ENCODE assay signal across 31 cellular contexts in genomic region chr9:107049046-107049824, GRCh38.
DNase-seq lines count a peak whose midpoint lies in the region; ATAC-seq, FAIRE-seq and TF ChIP-seq lines count a peak whose summit lies in the region.
"Had no signal": no experiment of that assay in that cellular context is flagged by ENCODE, and none has a peak within 500 bp of the region (broad histone marks: within the 10 kb centered on the region; RNA-seq: fewer than 3 reads in every experiment).

No MANE protein-coding gene starts in this region.

- H2AFZ ChIP-seq in astrocyte (ENCODE audit: low read depth, low read length) (no peak overlapping the region), neuronal stem cell (ENCODE audit: low read length) (peak overlapping the region; percentile 56)

- peak overlapping the region; percentile 5 for H3K27ac Mint-ChIP-seq in astrocyte (ENCODE audit: unreplicated experiment)
- no peak overlapping the region for H3K27ac Mint-ChIP-seq in Calu3 (ENCODE audit: unreplicated experiment)
- no peak overlapping the region for H3K27ac Mint-ChIP-seq in activated CD8-positive, alpha-beta T cell treated with anti-CD3 and anti-CD28 coated beads for 36 hours
- H3K27ac Mint-ChIP-seq: activated T-cell treated with anti-CD3 and anti-CD28 coated beads, Interleukin-2, amount 50 U/mL, for 24 hours; naive thymus-derived CD4-positive, alpha-beta T cell; T-helper 1 cell treated with Interleukin-12 subunit alpha and Interleukin-12 subunit beta and Interleukin-4 antibody, amounts not matched to agents 30 μg/mL and 1 μg/mL, for 36 hours had no signal

- H2AK5ac ChIP-seq in neuronal stem cell (ENCODE audit: low read depth, low read length) = no peak overlapping the region

- POLR2A ChIA-PET in activated CD8-positive, alpha-beta T cell treated with anti-CD3 and anti-CD28 coated beads for 36 hours (lab: Charles Lee) = no interaction called here

- no peaks in the 10 kb centered on the region for H4K20me1 ChIP-seq in astrocyte (ENCODE audit: insufficient read depth, low read length)
- H4K20me1 ChIP-seq: BLaER1 treated with 17β-estradiol and CSF1 and Interleukin-3, amounts not matched to agents 10 nM and 100 nM had no signal

- peak overlapping the region; percentile 45 for H3K18ac ChIP-seq in neuronal stem cell (ENCODE audit: low read length)

- H3K36me3 Mint-ChIP-seq in astrocyte (ENCODE audit: low read depth, unreplicated experiment) (no peaks in the 10 kb centered on the region), Calu3 (ENCODE audit: insufficient read depth, unreplicated experiment) (no peaks in the 10 kb centered on the region)
- no peaks in the 10 kb centered on the region for H3K36me3 Mint-ChIP-seq in activated CD8-positive, alpha-beta T cell treated with anti-CD3 and anti-CD28 coated beads for 36 hours (ENCODE audit: low read depth)
- H3K36me3 Mint-ChIP-seq: naive thymus-derived CD4-positive, alpha-beta T cell had no signal

- H3K36me3 ChIP-seq in astrocyte (ENCODE audit: insufficient read depth, low read length) (no peaks in the 10 kb centered on the region), neuronal stem cell (replicated peaks in 1 of 2; ENCODE audit: control insufficient read depth in 2 of 2, insufficient read depth in 2 of 2, low read length in 2 of 2) (no peaks in the 10 kb centered on the region)
- H3K36me3 ChIP-seq: BLaER1 treated with 17β-estradiol and CSF1 and Interleukin-3, amounts not matched to agents 10 nM and 100 nM; pancreas; right lobe of liver; thoracic aorta had no signal

- no peak overlapping the region for H2BK15ac ChIP-seq in neuronal stem cell (ENCODE audit: low read length)

- no peak overlapping the region for H3K9ac ChIP-seq in astrocyte (ENCODE audit: low read length)
- H3K9ac ChIP-seq in neuronal stem cell (ENCODE audit: low read depth, low read length, poor library complexity) = no peak overlapping the region
- H3K9ac ChIP-seq: BLaER1 treated with 17β-estradiol and CSF1 and Interleukin-3, amounts not matched to agents 10 nM and 100 nM had no signal

- TF ChIP-seq CTCF in astrocyte (IDR thresholded peaks at IDR 0.05; ENCODE audit: insufficient read depth, low read depth, low read length) = no peak
- TF ChIP-seq CTCF in Calu3 (IDR thresholded peaks at IDR 0.05; ENCODE audit: unreplicated experiment) = no peak
- TF ChIP-seq CTCF in activated CD8-positive, alpha-beta T cell treated with anti-CD3 and anti-CD28 coated beads for 36 hours (IDR thresholded peaks at IDR 0.05) = no peak

- H3K4me3 Mint-ChIP-seq in astrocyte (ENCODE audit: unreplicated experiment) (no peak overlapping the region), Calu3 (ENCODE audit: low read depth, unreplicated experiment) (no peak overlapping the region)
- no peak overlapping the region for H3K4me3 Mint-ChIP-seq in activated CD8-positive, alpha-beta T cell treated with anti-CD3 and anti-CD28 coated beads for 36 hours
- H3K4me3 Mint-ChIP-seq: activated T-cell treated with anti-CD3 and anti-CD28 coated beads, Interleukin-2, amount 50 U/mL, for 24 hours; naive thymus-derived CD4-positive, alpha-beta T cell; T-helper 1 cell treated with Interleukin-12 subunit alpha and Interleukin-12 subunit beta and Interleukin-4 antibody, amounts not matched to agents 30 μg/mL and 1 μg/mL, for 36 hours had no signal

- H3K9me3 Mint-ChIP-seq in astrocyte (ENCODE audit: unreplicated experiment) (no peaks in the 10 kb centered on the region), Calu3 (ENCODE audit: low read depth, unreplicated experiment) (no peaks in the 10 kb centered on the region)
- H3K9me3 Mint-ChIP-seq in activated CD8-positive, alpha-beta T cell treated with anti-CD3 and anti-CD28 coated beads for 36 hours = no peaks in the 10 kb centered on the region
- H3K9me3 Mint-ChIP-seq: activated T-cell treated with anti-CD3 and anti-CD28 coated beads, Interleukin-2, amount 50 U/mL, for 24 hours; T-helper 1 cell treated with Interleukin-12 subunit alpha and Interleukin-12 subunit beta and Interleukin-4 antibody, amounts not matched to agents 30 μg/mL and 1 μg/mL, for 36 hours had no signal

- ATAC-seq in activated CD8-positive, alpha-beta T cell treated with anti-CD3 and anti-CD28 coated beads for 36 hours = no peak
- ATAC-seq: K562; left cardiac atrium; naive thymus-derived CD4-positive, alpha-beta T cell; pancreas; right lobe of liver had no signal

- H2BK12ac ChIP-seq in neuronal stem cell (ENCODE audit: low read length) = no peak overlapping the region

- intact Hi-C loops in Calu3 (cut with micrococcal nuclease; ENCODE audit: unreplicated experiment) = loop anchor here (10.0 kb wide), 1 partner anchor 184 kb away; the partner anchor contains the start of gene ZNF462
- intact Hi-C loops in activated CD8-positive, alpha-beta T cell treated with anti-CD3 and anti-CD28 coated beads for 36 hours (cut with micrococcal nuclease) = no loop called here

- H3K27me3 Mint-ChIP-seq in astrocyte (ENCODE audit: low read depth, unreplicated experiment) = no peaks in the 10 kb centered on the region
- H3K27me3 Mint-ChIP-seq in Calu3 (ENCODE audit: unreplicated experiment) = no peaks in the 10 kb centered on the region
- no peaks in the 10 kb centered on the region for H3K27me3 Mint-ChIP-seq in activated CD8-positive, alpha-beta T cell treated with anti-CD3 and anti-CD28 coated beads for 36 hours
- H3K27me3 Mint-ChIP-seq: activated T-cell treated with anti-CD3 and anti-CD28 coated beads, Interleukin-2, amount 50 U/mL, for 24 hours had no signal

- no peaks in the 10 kb centered on the region for H3K79me2 ChIP-seq in astrocyte (ENCODE audit: insufficient read depth, low read length)

- no peaks in the 10 kb centered on the region for H3K79me1 ChIP-seq in neuronal stem cell (ENCODE audit: low read depth, low read length)

- CTCF ChIA-PET in Calu3 (lab: Charles Lee) = no interaction called here
- CTCF ChIA-PET in activated CD8-positive, alpha-beta T cell treated with anti-CD3 and anti-CD28 coated beads for 36 hours (lab: Charles Lee) = no interaction called here

- H3K9me3 ChIP-seq in astrocyte (ENCODE audit: insufficient read depth, low read depth, low read length) (no peaks in the 10 kb centered on the region), neuronal stem cell (replicated peaks in 1 of 2; ENCODE audit: control insufficient read depth in 2 of 2, insufficient read depth in 1 of 2, low read depth in 1 of 2, low read length in 2 of 2) (no peaks in the 10 kb centered on the region)
- H3K9me3 ChIP-seq: BLaER1 treated with 17β-estradiol and CSF1 and Interleukin-3, amounts not matched to agents 10 nM and 100 nM; pancreas; right lobe of liver; thoracic aorta had no signal

- H2BK120ac ChIP-seq in neuronal stem cell (ENCODE audit: low read depth, low read length) = no peak overlapping the region

- DNase-seq in ELF-1 (ENCODE audit: low read depth, low spot score) = peak; percentile 38
- DNase-seq in astrocyte (ENCODE audit: low read depth) = peak; percentile 20
- DNase-seq in iPS-NIHi7 (ENCODE audit: extremely low spot score) = peak; percentile 23
- DNase-seq in neuronal stem cell (ENCODE audit: low spot score) = no peak
- DNase-seq in SHP77 (lab: John Stamatoyannopoulos, UW) = no peak
- no peak for DNase-seq in activated naive CD4-positive, alpha-beta T cell (lab: John Stamatoyannopoulos, UW)
- no peak for DNase-seq in Calu3
- DNase-seq in activated CD8-positive, alpha-beta T cell treated with anti-CD3 and anti-CD28 coated beads for 36 hours = no peak
- DNase-seq: ACHN; activated CD4-positive, alpha-beta T cell treated with anti-CD3 and anti-CD28 coated beads for 4 hours; activated T-cell treated with anti-CD3 and anti-CD28 coated beads, Interleukin-2, amount 50 U/mL, for 24 hours; amniotic stem cell; COR-L47; DND-41; left cardiac atrium; mesenchymal stem cell; MM.1S; naive thymus-derived CD4-positive, alpha-beta T cell; NCI-H1436; NCI-H2107; NCI-H510A treated with DMSO at 0.1 percent for 48 hours; pancreas; right lobe of liver; stimulated activated naive CD4-positive, alpha-beta T cell treated with Interleukin-2 at 50 U/mL for 16 hours had no signal

- H3K4me1 ChIP-seq in astrocyte (ENCODE audit: insufficient read depth, low read length) (no peaks in the 10 kb centered on the region), neuronal stem cell (ENCODE audit: control insufficient read depth in 2 of 2, insufficient read depth in 1 of 2, low read depth in 1 of 2, low read length in 2 of 2) (peaks cover 9 to 11% of the 10 kb centered on the region in 2 donors)
- H3K4me1 ChIP-seq: BLaER1 treated with 17β-estradiol and CSF1 and Interleukin-3, amounts not matched to agents 10 nM and 100 nM; pancreas; right lobe of liver had no signal

- no peak overlapping the region for H3K4me2 ChIP-seq in astrocyte (ENCODE audit: low read length)
- no peak overlapping the region for H3K4me2 ChIP-seq in neuronal stem cell (ENCODE audit: insufficient read depth, low read length, poor library complexity, severe bottlenecking)
- H3K4me2 ChIP-seq: BLaER1 treated with 17β-estradiol and CSF1 and Interleukin-3, amounts not matched to agents 10 nM and 100 nM had no signal

- no peak overlapping the region for H2BK5ac ChIP-seq in neuronal stem cell (ENCODE audit: low read length)

- no peak for FAIRE-seq in astrocyte (lab: Jason Lieb, UNC)
- FAIRE-seq: bronchial epithelial cell, GM12892, K562, pancreas had no signal

- no peak overlapping the region for H3K23ac ChIP-seq in neuronal stem cell (ENCODE audit: low read depth, low read length, poor library complexity)

- no peak overlapping the region for H3K14ac ChIP-seq in neuronal stem cell (ENCODE audit: low read length)

- H4K91ac ChIP-seq in neuronal stem cell (ENCODE audit: low read depth, low read length, poor library complexity) = no peak overlapping the region

- H3K4ac ChIP-seq in neuronal stem cell (ENCODE audit: low read length) = no peak overlapping the region

- H3K27me3 ChIP-seq in astrocyte (ENCODE audit: insufficient read depth, low read length) (peaks cover 2% of the 10 kb centered on the region), neuronal stem cell (ENCODE audit: control insufficient read depth in 3 of 3, insufficient read depth in 3 of 3, low read depth in 1 of 3, low read length in 3 of 3) (no peaks in the 10 kb centered on the region)
- H3K27me3 ChIP-seq: BLaER1 treated with 17β-estradiol and CSF1 and Interleukin-3, amounts not matched to agents 10 nM and 100 nM; pancreas; right lobe of liver had no signal

- H3K27ac ChIP-seq in astrocyte (ENCODE audit: low read depth, low read length) (no peak overlapping the region), neuronal stem cell (replicated peaks; ENCODE audit: low read length) (no peak overlapping the region)
- H3K27ac ChIP-seq: BLaER1 treated with 17β-estradiol and CSF1 and Interleukin-3, amounts not matched to agents 10 nM and 100 nM; pancreas; right lobe of liver; SK-N-MC; thoracic aorta had no signal

- H3K4me1 Mint-ChIP-seq in astrocyte (ENCODE audit: low read depth, unreplicated experiment) (peaks cover 20% of the 10 kb centered on the region), Calu3 (ENCODE audit: low read depth, unreplicated experiment) (no peaks in the 10 kb centered on the region)
- no peaks in the 10 kb centered on the region for H3K4me1 Mint-ChIP-seq in activated CD8-positive, alpha-beta T cell treated with anti-CD3 and anti-CD28 coated beads for 36 hours (ENCODE audit: low read depth)
- H3K4me1 Mint-ChIP-seq: naive thymus-derived CD4-positive, alpha-beta T cell had no signal

- no peak overlapping the region for H3K4me3 ChIP-seq in astrocyte (ENCODE audit: insufficient read depth, low read depth, low read length)
- no peak overlapping the region for H3K4me3 ChIP-seq in neuronal stem cell (ENCODE audit: low read length in 2 of 2)
- H3K4me3 ChIP-seq: BLaER1 treated with 17β-estradiol and CSF1 and Interleukin-3, amounts not matched to agents 10 nM and 100 nM; K562; pancreas; right lobe of liver; SK-N-MC; thoracic aorta had no signal

- BruUV-seq in Calu3 (replicated peaks; lab: Mats Ljungman, UMichigan) = no TSS peak

- WGBS in neuronal stem cell (ENCODE audit: extremely low coverage in 2 of 2, insufficient read length in 2 of 2, insufficient replicate concordance in 1 of 2), 2 donors = no CpG with 5 or more reads among the region's 14 CpGs

- H4K8ac ChIP-seq in neuronal stem cell (ENCODE audit: low read depth, low read length) = no peak overlapping the region

Comparison
In these comparisons a context has a peak if more than half of its experiments do, and no peak if none do; other contexts are left out.
1. DNase-seq: peak in ELF-1 (single experiment), astrocyte (single experiment) and iPS-NIHi7 (single experiment); none in neuronal stem cell (single experiment), SHP77 (0 of 2), activated naive CD4-positive, alpha-beta T cell (0 of 4), Calu3 (single experiment) and activated CD8-positive, alpha-beta T cell treated with anti-CD3 and anti-CD28 coated beads for 36 hours (single experiment).